In the genomic region with DNA sequence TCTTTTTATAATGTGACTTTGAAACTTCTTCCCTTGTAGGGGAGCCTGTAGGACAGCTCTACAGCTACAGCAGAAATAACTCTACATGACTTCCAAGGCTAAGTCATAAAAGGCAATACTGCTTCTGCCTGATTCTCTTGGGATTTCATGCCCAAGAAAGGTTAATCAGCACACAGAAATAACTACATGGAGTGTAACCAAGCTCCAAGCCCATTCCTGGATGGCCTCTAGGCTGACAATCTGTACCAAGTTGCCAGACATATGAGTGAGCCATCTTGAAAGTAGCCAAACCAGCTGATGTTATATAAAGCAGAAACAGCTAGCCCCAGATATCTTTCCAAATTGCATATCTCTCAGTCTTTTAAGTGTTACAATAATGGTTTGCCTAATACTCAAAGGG, we compare ENCODE assay signal across 29 cellular contexts.
"Had no signal": no experiment of that assay in that cellular context is flagged by ENCODE, and none has a peak within 500 bp of the region (broad histone marks: within the 10 kb centered on the region; RNA-seq: fewer than 3 reads in every experiment).

No MANE protein-coding gene starts in this region.

- H3K9me3 ChIP-seq: left ventricle myocardium inferior, neutrophil, ovary, right atrium auricular region, right lobe of liver, stomach, suprapubic skin, thoracic aorta, tibial artery, upper lobe of right lung had no signal

- H3K36me3 ChIP-seq: left ventricle myocardium inferior, neural progenitor cell, neutrophil, ovary, right atrium auricular region, right lobe of liver, stomach, suprapubic skin, thoracic aorta, tibial artery, upper lobe of right lung had no signal

- H3K4me3 ChIP-seq: left ventricle myocardium inferior, lung, neural progenitor cell, ovary, right atrium auricular region, right lobe of liver, skin epidermis, stomach, suprapubic skin, thoracic aorta, tibial artery, upper lobe of right lung had no signal

- ATAC-seq: left colon; natural killer cell; right lobe of liver; stimulated activated naive B cell treated with anti-CD40 and anti-IgM and Interleukin-4, amounts not matched to agents 10 μg/mL and 1 μg/mL and 100 μg/mL, for 72 hours; stimulated activated naive CD8-positive, alpha-beta T cell treated with anti-CD3 and anti-CD28 coated beads, Interleukin-15, Interleukin-2, amounts not matched to agents 100 U/mL and 50 U/mL, for 24 hours; upper lobe of right lung had no signal

- H3K27me3 ChIP-seq: neural progenitor cell, neutrophil, ovary, right atrium auricular region, right lobe of liver, stomach, suprapubic skin, tibial artery, upper lobe of right lung had no signal

- DNase-seq: hypothalamus; immature natural killer cell; kidney; left colon; left ventricle myocardium inferior; mesendoderm; naive B cell; natural killer cell; nephron progenitor cell; occipital lobe; ovary; right lobe of liver; stimulated activated CD4-positive, alpha-beta T cell treated with anti-CD3 and anti-CD28 coated beads, Interleukin-12 subunit alpha, Interleukin-12 subunit beta, amount 100 ng/mL, for 4 hours; stimulated activated CD4-positive, alpha-beta T cell treated with anti-CD3 and anti-CD28 coated beads, Interleukin-15, amount 100 ng/mL, for 24 hours; stimulated activated CD4-positive, alpha-beta T cell treated with anti-CD3 and anti-CD28 coated beads, Interleukin-2, amount 100 ng/mL, for 24 hours; stimulated activated CD4-positive, alpha-beta T cell treated with anti-CD3 and anti-CD28 coated beads, Interleukin-4, amount 100 ng/mL, for 1 hour; stimulated activated naive B cell treated with anti-CD40 and anti-IgM and Interleukin-4, amounts not matched to agents 10 μg/mL and 1 μg/mL and 100 μg/mL, for 72 hours; stimulated activated naive CD8-positive, alpha-beta T cell treated with anti-CD3 and anti-CD28 coated beads, Interleukin-15, Interleukin-2, amounts not matched to agents 100 U/mL and 50 U/mL, for 24 hours; stomach; tibial artery; trophoblast cell; upper lobe of right lung had no signal
